17 cellular contexts compared by ENCODE assay signal in the genomic region with DNA sequence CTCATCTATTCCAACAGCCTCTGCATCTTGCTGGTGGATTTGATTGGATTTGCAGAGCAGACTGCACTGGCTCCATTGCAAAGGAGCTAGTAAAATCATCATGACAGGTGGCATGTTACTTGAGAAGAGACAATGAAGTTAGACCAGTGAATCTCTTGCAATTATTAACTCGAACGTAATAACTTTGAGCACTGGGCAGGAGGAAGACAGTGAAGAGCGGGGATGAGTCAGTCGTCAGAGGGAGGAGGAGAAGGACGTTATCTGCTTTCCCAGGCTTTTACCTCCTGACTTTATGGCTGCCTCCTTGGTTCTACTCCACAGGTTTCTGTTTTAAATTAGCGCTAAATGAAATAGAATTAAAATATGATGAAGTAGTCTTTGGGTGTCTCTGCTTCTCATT.
A peak's percentile ranks its signal among the peaks of the same experiment; 100 is the strongest.
DNase-seq lines count a peak whose midpoint lies in the region; ATAC-seq, FAIRE-seq and TF ChIP-seq lines count a peak whose summit lies in the region.
"Had no signal": no experiment of that assay in that cellular context is flagged by ENCODE, and none has a peak within 500 bp of the region (broad histone marks: within the 10 kb centered on the region; RNA-seq: fewer than 3 reads in every experiment).

No MANE protein-coding gene starts in this region.

- POLR2A ChIA-PET in K562 (lab: Yijun Ruan, JAX) = no interaction called here

- H3K4me3 ChIP-seq in K562 = no peak overlapping the region
- H3K4me3 ChIP-seq: BLaER1 had no signal

- H4K20me1 ChIP-seq in K562 (replicated peaks; ENCODE audit: control insufficient read depth, insufficient read depth, low read length) = no peaks in the 10 kb centered on the region
- H4K20me1 ChIP-seq: BLaER1 had no signal

- no peak for ATAC-seq in K562
- no peak for ATAC-seq in activated CD8-positive, alpha-beta memory T cell treated with anti-CD3 and anti-CD28 coated beads, Interleukin-2, amount 10 ng/mL, durations not matched to agents 7 days and 5 days

- intact Hi-C loops in K562 (cut with micrococcal nuclease) = no loop called here

- no peaks in the 10 kb centered on the region for H3K9me3 Mint-ChIP-seq in activated CD8-positive, alpha-beta memory T cell treated with anti-CD3 and anti-CD28 coated beads, Interleukin-2, amount 10 ng/mL, durations not matched to agents 7 days and 5 days (ENCODE audit: low read depth)

- CTCF ChIA-PET in K562 (lab: Yijun Ruan, JAX; ENCODE audit: low intra/inter-chr PET ratio) = no interaction called here
- CTCF ChIA-PET in activated CD8-positive, alpha-beta memory T cell treated with anti-CD3 and anti-CD28 coated beads, Interleukin-2, amount 10 ng/mL, durations not matched to agents 7 days and 5 days (lab: Charles Lee) = no interaction called here

- no peaks in the 10 kb centered on the region for H3K36me3 Mint-ChIP-seq in activated CD8-positive, alpha-beta memory T cell treated with anti-CD3 and anti-CD28 coated beads, Interleukin-2, amount 10 ng/mL, durations not matched to agents 7 days and 5 days

- FAIRE-seq in K562 (lab: Jason Lieb, UNC) = no peak
- FAIRE-seq: A204.1 had no signal

- H3K4me1 ChIP-seq in K562 (replicated peaks in 1 of 2; ENCODE audit: control insufficient read depth in 2 of 2, insufficient read depth in 2 of 2, low read length in 2 of 2) = no peaks in the 10 kb centered on the region
- H3K4me1 ChIP-seq: BLaER1 had no signal

- no peak overlapping the region for H3K9ac ChIP-seq in K562 (ENCODE audit: insufficient read depth in 1 of 2, low read depth in 2 of 2, low read length in 2 of 2)
- H3K9ac ChIP-seq: BLaER1, SK-N-SH had no signal

- no TSS peak for BruUV-seq in K562 (replicated peaks; lab: Mats Ljungman, UMichigan)

- TF ChIP-seq RAD21 in K562 (CRISPR knock-in tag; conservative IDR thresholded peaks at IDR 0.05 in 1 of 2, IDR thresholded peaks at IDR 0.05 in 1 of 2) = no peak

- H3K27ac ChIP-seq in K562 (ENCODE audit: extremely low read depth, low read depth, low read length) = no peak overlapping the region
- H3K27ac ChIP-seq: BLaER1 had no signal

- 0% methylated on average over 6 of the region's 6 CpGs for WGBS in K562 (ENCODE audit: insufficient coverage, low coverage, missing lambda C conversion rate)

- in situ Hi-C loops in K562 (cut with MboI) = no loop called here

- H3K27ac Mint-ChIP-seq in activated CD8-positive, alpha-beta memory T cell treated with anti-CD3 and anti-CD28 coated beads, Interleukin-2, amount 10 ng/mL, durations not matched to agents 7 days and 5 days = no peak overlapping the region

- H3K9me1 ChIP-seq in K562 (ENCODE audit: control insufficient read depth, insufficient read depth, low read length) = no peaks in the 10 kb centered on the region

- no peaks in the 10 kb centered on the region for H3K4me1 Mint-ChIP-seq in activated CD8-positive, alpha-beta memory T cell treated with anti-CD3 and anti-CD28 coated beads, Interleukin-2, amount 10 ng/mL, durations not matched to agents 7 days and 5 days
- H3K4me1 Mint-ChIP-seq: CD4-positive, alpha-beta memory T cell had no signal

- H3K36me3 ChIP-seq in K562 (ENCODE audit: control insufficient read depth, insufficient read depth, low read length) = no peaks in the 10 kb centered on the region
- H3K36me3 ChIP-seq: BLaER1 had no signal

- no peak overlapping the region for H3K4me3 Mint-ChIP-seq in activated CD8-positive, alpha-beta memory T cell treated with anti-CD3 and anti-CD28 coated beads, Interleukin-2, amount 10 ng/mL, durations not matched to agents 7 days and 5 days
- H3K4me3 Mint-ChIP-seq: CD4-positive, alpha-beta memory T cell had no signal

- TF ChIP-seq EP300 in K562 (IDR thresholded peaks at IDR 0.05; ENCODE audit: low read length) = no peak

- H3K4me2 ChIP-seq in K562 (ENCODE audit: insufficient read depth, low read length) = no peak overlapping the region
- H3K4me2 ChIP-seq: BLaER1, SK-N-SH had no signal

- peak; percentile 66 for DNase-seq in DMS53 (lab: John Stamatoyannopoulos, UW)
- DNase-seq in NCI-H82 (lab: John Stamatoyannopoulos, UW) = peak; percentile 98
- DNase-seq in K562 (ENCODE audit: extremely low read depth in 1 of 4, low spot score in 3 of 4) = no peak
- peak; percentile 26 for DNase-seq in left kidney (ENCODE audit: low read depth, low spot score)
- DNase-seq in inferior parietal cortex (ENCODE audit: extremely low spot score) = no peak
- no peak for DNase-seq in activated CD8-positive, alpha-beta memory T cell treated with anti-CD3 and anti-CD28 coated beads, Interleukin-2, amount 10 ng/mL, durations not matched to agents 7 days and 5 days
- no peak for DNase-seq in activated CD4-positive, alpha-beta T cell treated with anti-CD3 and anti-CD28 coated beads for 48 hours
- DNase-seq: CD4-positive, alpha-beta memory T cell; DMS79 treated with DMSO at 0.1 percent for 48 hours; NCI-H1436; NCI-H1930; NCI-H69; NK-92 treated with Interleukin-12 subunit alpha and Interleukin-12 subunit beta, amount 100 ng/mL, for 24 hours; Right ventricle myocardium superior; SK-N-SH had no signal

- no peaks in the 10 kb centered on the region for H3K9me3 ChIP-seq in K562 (replicated peaks; ENCODE audit: control insufficient read depth, insufficient read depth, low read depth, low read length)
- H3K9me3 ChIP-seq: BLaER1, SK-N-SH had no signal

- TF ChIP-seq POLR2A in K562 (conservative IDR thresholded peaks at IDR 0.05) = no peak

- TF ChIP-seq CTCF in K562 (IDR thresholded peaks at IDR 0.05 in 2 of 3, conservative IDR thresholded peaks at IDR 0.05 in 1 of 3; ENCODE audit: insufficient read depth in 2 of 3, low read depth in 1 of 3, low read length in 3 of 3) = no peak

- H2AFZ ChIP-seq in K562 (ENCODE audit: low read depth, low read length) = no peak overlapping the region

- no peaks in the 10 kb centered on the region for H3K79me2 ChIP-seq in K562 (ENCODE audit: control insufficient read depth, insufficient read depth, low read length)

- H3K27me3 ChIP-seq in K562 (ENCODE audit: control insufficient read depth in 2 of 2, insufficient read depth in 2 of 2, low read length in 2 of 2) = no peaks in the 10 kb centered on the region
- H3K27me3 ChIP-seq: BLaER1 had no signal

- H3K27me3 Mint-ChIP-seq in activated CD8-positive, alpha-beta memory T cell treated with anti-CD3 and anti-CD28 coated beads, Interleukin-2, amount 10 ng/mL, durations not matched to agents 7 days and 5 days = no peaks in the 10 kb centered on the region

TF ChIP-seq in K562, 482 proteins besides CTCF, POLR2A, EP300 and RAD21:
- no peak for TF ChIP-seq TCF3 (CRISPR knock-in tag; IDR thresholded peaks at IDR 0.05)
- peak; percentile 40; the same call in 1 of the 2 replicates for TF ChIP-seq FOSL1 (tag; conservative IDR thresholded peaks at IDR 0.05)
- TF ChIP-seq, protein P1, sequence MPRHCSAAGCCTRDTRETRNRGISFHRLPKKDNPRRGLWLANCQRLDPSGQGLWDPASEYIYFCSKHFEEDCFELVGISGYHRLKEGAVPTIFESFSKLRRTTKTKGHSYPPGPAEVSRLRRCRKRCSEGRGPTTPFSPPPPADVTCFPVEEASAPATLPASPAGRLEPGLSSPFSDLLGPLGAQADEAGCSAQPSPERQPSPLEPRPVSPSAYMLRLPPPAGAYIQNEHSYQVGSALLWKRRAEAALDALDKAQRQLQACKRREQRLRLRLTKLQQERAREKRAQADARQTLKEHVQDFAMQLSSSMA (CRISPR knock-in tag; IDR thresholded peaks at IDR 0.05) = no peak
- TF ChIP-seq, protein P2, sequence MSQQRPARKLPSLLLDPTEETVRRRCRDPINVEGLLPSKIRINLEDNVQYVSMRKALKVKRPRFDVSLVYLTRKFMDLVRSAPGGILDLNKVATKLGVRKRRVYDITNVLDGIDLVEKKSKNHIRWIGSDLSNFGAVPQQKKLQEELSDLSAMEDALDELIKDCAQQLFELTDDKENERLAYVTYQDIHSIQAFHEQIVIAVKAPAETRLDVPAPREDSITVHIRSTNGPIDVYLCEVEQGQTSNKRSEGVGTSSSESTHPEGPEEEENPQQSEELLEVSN (IDR thresholded peaks at IDR 0.05; ENCODE audit: borderline replicate concordance in 1 of 2, extremely low read depth in 1 of 2, insufficient read depth in 1 of 2, insufficient read length in 1 of 2, low read depth in 1 of 2, low read length in 1 of 2, poor library complexity in 1 of 2, severe bottlenecking in 1 of 2) = no peak
- TF ChIP-seq ZNF212 (CRISPR knock-in tag; IDR thresholded peaks at IDR 0.05) = no peak
- 0 out of 2 replicates have a peak, but pooled peaks have one; percentile 10 for TF ChIP-seq ARID1B (IDR thresholded peaks at IDR 0.05)
- TF ChIP-seq ZNF224 (CRISPR knock-in tag; IDR thresholded peaks at IDR 0.05) = no peak
TF ChIP-seq in K562: peak in this region for 2.

Comparison
In these comparisons a context has a peak if more than half of its experiments do, and no peak if none do; other contexts are left out.
1. DNase-seq: peak in DMS53 (single experiment), NCI-H82 (single experiment) and left kidney (single experiment); none in K562 (0 of 4), inferior parietal cortex (single experiment), activated CD8-positive, alpha-beta memory T cell treated with anti-CD3 and anti-CD28 coated beads, Interleukin-2, amount 10 ng/mL, durations not matched to agents 7 days and 5 days (single experiment) and activated CD4-positive, alpha-beta T cell treated with anti-CD3 and anti-CD28 coated beads for 48 hours (single experiment).